Comparison of ENCODE assay signal across 17 cellular contexts in genomic region chr1:236998571-236998970, GRCh38. TPM values are rescaled to one million over a fixed set of nuclear protein-coding genes. Genes with fewer than 3 reads are reported as not detected.
"Had no signal": no experiment of that assay in that cellular context is flagged by ENCODE, and none has a peak within 500 bp of the region (broad histone marks: within the 10 kb centered on the region; RNA-seq: fewer than 3 reads in every experiment).

No MANE protein-coding gene starts in this region.

- H3K4me3 Mint-ChIP-seq: T-helper 17 cell had no signal

- DNase-seq: activated CD4-positive, alpha-beta T cell treated with anti-CD3 and anti-CD28 coated beads, Interleukin-2, amount 50 U/mL, for 48 hours; activated CD4-positive, CD25-positive, alpha-beta regulatory T cell treated with anti-CD3 and anti-CD28 coated beads, Interleukin-2, amount 50 U/mL, for 72 hours; activated naive CD4-positive, alpha-beta T cell; activated T-cell treated with anti-CD3 and anti-CD28 coated beads, Interleukin-2, amount 50 U/mL, for 48 hours; foreskin melanocyte; midbrain; pancreas; small intestine; T-helper 17 cell had no signal

- H3K4me1 Mint-ChIP-seq: T-helper 17 cell had no signal

- H3K9me3 ChIP-seq: pancreas, tibial nerve had no signal

- H3K36me3 ChIP-seq: pancreas, tibial nerve had no signal

- H3K27me3 ChIP-seq: hepatocyte, pancreas, tibial nerve had no signal

- ATAC-seq: pancreas, T-helper 17 cell had no signal

- H3K4me3 ChIP-seq: hepatocyte, lung, pancreas, tibial nerve had no signal

- H3K4me1 ChIP-seq: pancreas, tibial nerve had no signal

- H3K27ac ChIP-seq: hepatocyte, pancreas, tibial nerve had no signal

- H3K27ac Mint-ChIP-seq: T-helper 17 cell had no signal

RNA-seq across cellular contexts. Expression of gene MT1HL1, which starts 5.7 kb away (rescaled TPM):
- total RNA-seq: aorta, bronchial epithelial cell, endothelial cell of umbilical vein, hepatocyte, kidney epithelial cell, lung, pancreas, renal cortical epithelial cell, T-helper 17 cell, tibial nerve had no signal
- polyA plus RNA-seq: aorta, endothelial cell of umbilical vein, hepatocyte, lung, pancreas, small intestine had no signal

RNA-seq across cellular contexts. Expression of gene RYR2, which starts 43.4 kb away (rescaled TPM):
- total RNA-seq: bronchial epithelial cell, endothelial cell of umbilical vein, kidney epithelial cell had no signal
- polyA plus RNA-seq: endothelial cell of umbilical vein had no signal
